In genomic region chr18:48724455-48724854, GRCh38 we compare ENCODE assay signal across 28 cellular contexts.
DNase-seq lines count a peak whose midpoint lies in the region; ATAC-seq, FAIRE-seq and TF ChIP-seq lines count a peak whose summit lies in the region.
"Had no signal": no experiment of that assay in that cellular context is flagged by ENCODE, and none has a peak within 500 bp of the region (broad histone marks: within the 10 kb centered on the region; RNA-seq: fewer than 3 reads in every experiment).

No MANE protein-coding gene starts in this region.

- H3K9me3 ChIP-seq in WERI-Rb-1 (ENCODE audit: severe bottlenecking) (peaks cover 5% of the 10 kb centered on the region), keratinocyte (ENCODE audit: control insufficient read depth, low read depth, low read length) (peaks cover 5% of the 10 kb centered on the region), smooth muscle cell (replicated peaks; ENCODE audit: low read depth) (no peaks in the 10 kb centered on the region), uterus (no peaks in the 10 kb centered on the region)
- H3K9me3 ChIP-seq: colonic mucosa, esophagus muscularis mucosa, tibial artery had no signal

- 84% methylated on average over 4 of the region's 4 CpGs for WGBS in smooth muscle cell (ENCODE audit: low lambda C conversion rate)

- H3K4me3 ChIP-seq in WERI-Rb-1 (ENCODE audit: low read depth, low read length), result no peak overlapping the region
- no peak overlapping the region for H3K4me3 ChIP-seq in keratinocyte (ENCODE audit: control insufficient read depth in 2 of 3, extremely low read depth in 1 of 3, insufficient read depth in 2 of 3, low read depth in 1 of 3, low read length in 3 of 3)
- no peak overlapping the region for H3K4me3 ChIP-seq in smooth muscle cell
- H3K4me3 ChIP-seq in uterus, result no peak overlapping the region
- H3K4me3 ChIP-seq: colonic mucosa, esophagus muscularis mucosa, GM23338, skin epidermis, tibial artery had no signal

- no peak overlapping the region for H2AFZ ChIP-seq in keratinocyte (ENCODE audit: control insufficient read depth, low read length)
- no peak overlapping the region for H2AFZ ChIP-seq in smooth muscle cell (ENCODE audit: low read depth)
- H2AFZ ChIP-seq: GM23338 had no signal

- intact Hi-C loops in uterus (cut with DNase I; ENCODE audit: low total_unique reads), result no loop called here

- H3K4me2 ChIP-seq in keratinocyte (ENCODE audit: control insufficient read depth, extremely low read depth, insufficient read depth, low read depth, low read length) (no peak overlapping the region), smooth muscle cell (no peak overlapping the region)
- H3K4me2 ChIP-seq: GM23338 had no signal

- H3K9me1 ChIP-seq in keratinocyte (ENCODE audit: control insufficient read depth, extremely low read depth, insufficient read depth, low read length), result no peaks in the 10 kb centered on the region

- H4K20me1 ChIP-seq in keratinocyte (ENCODE audit: control insufficient read depth, extremely low read depth, insufficient read depth, low read length) (no peaks in the 10 kb centered on the region), smooth muscle cell (ENCODE audit: low read depth) (no peaks in the 10 kb centered on the region)

- H3K79me2 ChIP-seq in keratinocyte (ENCODE audit: control insufficient read depth, insufficient read depth, low read length) (no peaks in the 10 kb centered on the region), smooth muscle cell (ENCODE audit: low read depth) (no peaks in the 10 kb centered on the region)

- H3K27me3 ChIP-seq in WERI-Rb-1 (ENCODE audit: insufficient read depth, low read depth, severe bottlenecking), result no peaks in the 10 kb centered on the region
- no peaks in the 10 kb centered on the region for H3K27me3 ChIP-seq in keratinocyte (ENCODE audit: control insufficient read depth, extremely low read depth, insufficient read depth, low read length)
- H3K27me3 ChIP-seq in smooth muscle cell (ENCODE audit: low read depth), result no peaks in the 10 kb centered on the region
- H3K27me3 ChIP-seq in uterus, result no peaks in the 10 kb centered on the region
- H3K27me3 ChIP-seq: colonic mucosa, esophagus muscularis mucosa, tibial artery had no signal

- no peak for FAIRE-seq in keratinocyte (lab: Jason Lieb, UNC)
- FAIRE-seq: HepG2 had no signal

- no peak overlapping the region for H3K9ac ChIP-seq in keratinocyte (ENCODE audit: control insufficient read depth, extremely low read depth, insufficient read depth, low read length)
- H3K9ac ChIP-seq in smooth muscle cell (ENCODE audit: low read depth), result no peak overlapping the region

- H3K4me1 ChIP-seq in keratinocyte (ENCODE audit: control insufficient read depth, extremely low read depth, insufficient read depth, low read length) (peaks cover 37% of the 10 kb centered on the region), smooth muscle cell (ENCODE audit: low read depth) (peaks cover 15% of the 10 kb centered on the region), uterus (no peaks in the 10 kb centered on the region)
- H3K4me1 ChIP-seq: colonic mucosa had no signal

- peaks cover 20% of the 10 kb centered on the region for H3F3A ChIP-seq in smooth muscle cell (ENCODE audit: low read depth)

- H3K27ac ChIP-seq in WERI-Rb-1 (peak overlapping the region; percentile 44), keratinocyte (ENCODE audit: control insufficient read depth, insufficient read depth, low read length) (no peak overlapping the region), smooth muscle cell (ENCODE audit: low read depth) (peak overlapping the region; percentile 94), uterus (no peak overlapping the region)
- H3K27ac ChIP-seq: C4-2B, colonic mucosa, esophagus muscularis mucosa, skin epidermis, tibial artery had no signal

- DNase-seq in WERI-Rb-1 (peak; percentile 33), keratinocyte (ENCODE audit: low read depth, low spot score) (peak; percentile 21), smooth muscle cell (lab: John Stamatoyannopoulos, UW; ENCODE audit: unreplicated experiment) (no peak), left lobe of liver (ENCODE audit: low spot score) (no peak), uterus (no peak)
- DNase-seq: activated CD4-positive, alpha-beta memory T cell treated with anti-CD3 and anti-CD28 coated beads for 36 hours; activated CD8-positive, alpha-beta memory T cell treated with anti-CD3 and anti-CD28 coated beads, Interleukin-2, amount 50 U/mL, for 48 hours; amygdala; colonic mucosa; DMS 273 treated with DMSO at 0.1 percent for 48 hours; effector CD8-positive, alpha-beta T cell; EL; foreskin melanocyte; Kasumi-1; left cardiac atrium; natural killer cell; NCI-H1930; NCI-H526 treated with DMSO at 0.1 percent for 48 hours; T-helper 1 cell; tibial artery had no signal

- no peak for TF ChIP-seq CTCF in WERI-Rb-1 (IDR thresholded peaks at IDR 0.05; ENCODE audit: low read depth, low read length)
- TF ChIP-seq CTCF in keratinocyte (optimal IDR thresholded peaks at IDR 0.05 in 1 of 3, IDR thresholded peaks at IDR 0.05 in 1 of 3, conservative IDR thresholded peaks at IDR 0.05 in 1 of 3; ENCODE audit: extremely low read depth in 1 of 3, insufficient read depth in 2 of 3, low read length in 3 of 3), result no peak
- no peak for TF ChIP-seq CTCF in smooth muscle cell (IDR thresholded peaks at IDR 0.05; ENCODE audit: borderline replicate concordance, insufficient read depth, poor library complexity, severe bottlenecking)
- TF ChIP-seq CTCF in uterus (IDR thresholded peaks at IDR 0.05), result no peak

- H3K36me3 ChIP-seq in WERI-Rb-1, result peaks cover 1% of the 10 kb centered on the region
- peaks cover 9 to 10% of the 10 kb centered on the region in 2 experiments for H3K36me3 ChIP-seq in keratinocyte (ENCODE audit: control insufficient read depth in 2 of 2, extremely low read depth in 1 of 2, insufficient read depth in 2 of 2, low read length in 2 of 2)
- no peaks in the 10 kb centered on the region for H3K36me3 ChIP-seq in smooth muscle cell (ENCODE audit: low read depth)
- H3K36me3 ChIP-seq in uterus, result no peaks in the 10 kb centered on the region
- H3K36me3 ChIP-seq: colonic mucosa had no signal

- ATAC-seq in HG02798 (IDR thresholded peaks at IDR 0.05; ENCODE audit: poor library complexity, unreplicated experiment) (peak; percentile 2), left lobe of liver (no peak), HG03442 (IDR thresholded peaks at IDR 0.05; ENCODE audit: unreplicated experiment) (no peak)
- ATAC-seq: activated CD4-positive, CD25-positive, alpha-beta regulatory T cell treated with anti-CD3 and anti-CD28 coated beads, Interleukin-2, amount 50 U/mL, for 24 hours; GM23338; HepG2; left cardiac atrium; natural killer cell had no signal

- dilution Hi-C loops in keratinocyte (cut with MboI; ENCODE audit: extremely low pct_ligation_motif_present, low sequenced_read_pairs), result no loop called here

- no peak for TF ChIP-seq POLR2A in uterus (IDR thresholded peaks at IDR 0.05)

Comparison
In these comparisons a context has a peak if more than half of its experiments do, and no peak if none do; other contexts are left out.
1. DNase-seq: peak in WERI-Rb-1 (single experiment) and keratinocyte (single experiment); none in smooth muscle cell (single experiment), left lobe of liver (single experiment) and uterus (0 of 2).
2. H3K27ac ChIP-seq: peak in WERI-Rb-1 (single experiment) and smooth muscle cell (single experiment); none in keratinocyte (single experiment) and uterus (0 of 2).